19 cellular contexts compared by ENCODE assay signal in the genomic region with DNA sequence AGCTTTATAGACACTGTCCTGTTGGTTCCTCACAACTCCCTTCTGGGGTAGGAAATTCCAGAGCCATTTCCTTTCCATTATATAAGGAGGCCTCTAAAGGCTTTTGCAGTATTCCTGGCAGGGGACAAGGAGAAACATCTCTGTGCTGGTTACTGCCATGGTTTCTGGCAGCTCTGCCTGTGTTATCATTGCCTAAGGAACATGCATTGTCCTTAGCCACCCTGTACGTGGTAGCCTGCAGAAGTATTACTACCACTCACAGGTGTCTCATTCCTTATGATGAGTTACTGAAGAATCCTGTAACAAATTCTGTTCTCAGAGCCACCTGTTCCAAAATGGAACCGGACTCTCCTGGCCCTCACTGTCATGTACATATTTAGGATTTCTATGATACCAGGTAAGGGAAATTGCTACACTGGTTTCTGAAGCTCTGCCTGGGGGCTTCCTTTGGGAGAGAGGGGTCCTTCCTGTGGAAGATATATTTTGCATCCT. TPM values are rescaled to one million over a fixed set of nuclear protein-coding genes. Genes with fewer than 3 reads are reported as not detected.
DNase-seq lines count a peak whose midpoint lies in the region; ATAC-seq, FAIRE-seq and TF ChIP-seq lines count a peak whose summit lies in the region.
"Had no signal": no experiment of that assay in that cellular context is flagged by ENCODE, and none has a peak within 500 bp of the region (broad histone marks: within the 10 kb centered on the region; RNA-seq: fewer than 3 reads in every experiment).

No MANE protein-coding gene starts in this region.

- H3K79me2 ChIP-seq in MM.1S (ENCODE audit: low read length) = no peaks in the 10 kb centered on the region

- peaks cover 14% of the 10 kb centered on the region for H3K4me1 Mint-ChIP-seq in stimulated activated naive CD8-positive, alpha-beta T cell treated with anti-CD3 and anti-CD28 coated beads, Interleukin-15, amount 100 ng/mL, for 72 hours

- H3K27ac ChIP-seq in A549 = peak overlapping the region; percentile 29 to 85; a peak in 5 of 6 replicates
- H3K27ac ChIP-seq in MM.1S (ENCODE audit: low read length) = peak overlapping the region; percentile 97; the same call in 1 of the 2 replicates
- H3K27ac ChIP-seq in dorsolateral prefrontal cortex = peak overlapping the region in 35 of 59 donors; percentile 6 to 84 (median 68)
- H3K27ac ChIP-seq in subcutaneous abdominal adipose tissue (ENCODE audit: low read depth, low read length) = peak overlapping the region; percentile 70

- TF ChIP-seq CTCF in A549 (IDR thresholded peaks at IDR 0.05) (no peak), MM.1S (IDR thresholded peaks at IDR 0.05; ENCODE audit: low read length) (no peak), dorsolateral prefrontal cortex (IDR thresholded peaks at IDR 0.05 in 54 of 56, conservative IDR thresholded peaks at IDR 0.05 in 2 of 56; ENCODE audit: low read depth in 1 of 56, partially characterized antibody in 56 of 56) (no peak)

- H3K4me1 ChIP-seq in A549 (peaks cover 62% of the 10 kb centered on the region), MM.1S (ENCODE audit: low read length) (peaks cover 82% of the 10 kb centered on the region), subcutaneous abdominal adipose tissue (ENCODE audit: control insufficient read depth in 5 of 5, insufficient read depth in 5 of 5, low read length in 5 of 5) (peaks cover 13 to 68% (median 61%) of the 10 kb centered on the region in 5 donors)

- H3K27me3 ChIP-seq in MM.1S (replicated peaks; ENCODE audit: insufficient read depth, low read length) (no peaks in the 10 kb centered on the region), dorsolateral prefrontal cortex (no peaks in the 10 kb centered on the region), subcutaneous abdominal adipose tissue (ENCODE audit: control insufficient read depth in 5 of 5, insufficient read depth in 4 of 5, low read length in 5 of 5) (no peaks in the 10 kb centered on the region)
- H3K27me3 ChIP-seq: BE2C had no signal

- no peak for TF ChIP-seq POLR2A in A549 (IDR thresholded peaks at IDR 0.05; ENCODE audit: low read length)

- H3K9me3 ChIP-seq in A549 = no peaks in the 10 kb centered on the region
- H3K9me3 ChIP-seq in MM.1S (replicated peaks; ENCODE audit: insufficient read depth, low read length) = no peaks in the 10 kb centered on the region
- H3K9me3 ChIP-seq in subcutaneous abdominal adipose tissue (ENCODE audit: control insufficient read depth in 5 of 5, low read length in 5 of 5) = no peaks in the 10 kb centered on the region
- H3K9me3 ChIP-seq: BE2C had no signal

- no peak overlapping the region for H3K27ac Mint-ChIP-seq in stimulated activated naive CD8-positive, alpha-beta T cell treated with anti-CD3 and anti-CD28 coated beads, Interleukin-15, amount 100 ng/mL, for 72 hours
- H3K27ac Mint-ChIP-seq: CD4-positive, alpha-beta memory T cell had no signal

- intact Hi-C loops in dorsolateral prefrontal cortex (cut with DNase I) = no loop called here

- H3K36me3 ChIP-seq in MM.1S (replicated peaks; ENCODE audit: insufficient read depth, low read length) (no peaks in the 10 kb centered on the region), subcutaneous abdominal adipose tissue (ENCODE audit: control insufficient read depth in 5 of 5, insufficient read depth in 5 of 5, low read length in 5 of 5) (peaks cover 0 to 15% (median 10%) of the 10 kb centered on the region in 5 donors)

- H3K4me2 ChIP-seq in A549 = no peak overlapping the region
- no peak overlapping the region for H3K4me2 ChIP-seq in MM.1S (ENCODE audit: low read depth, low read length)

- TF ChIP-seq RAD21 in A549 (conservative IDR thresholded peaks at IDR 0.05 in 1 of 2, IDR thresholded peaks at IDR 0.05 in 1 of 2) = no peak

- H3F3A ChIP-seq in MM.1S (ENCODE audit: insufficient read depth, low read length) = peaks cover 55% of the 10 kb centered on the region

- no peak overlapping the region for H3K4me3 ChIP-seq in A549
- H3K4me3 ChIP-seq in MM.1S (ENCODE audit: low read length) = no peak overlapping the region
- H3K4me3 ChIP-seq in dorsolateral prefrontal cortex = no peak overlapping the region
- H3K4me3 ChIP-seq in subcutaneous abdominal adipose tissue (ENCODE audit: low read depth in 1 of 5, low read length in 5 of 5) = no peak overlapping the region

- no peaks in the 10 kb centered on the region for H4K20me1 ChIP-seq in MM.1S (ENCODE audit: insufficient read depth, low read length)

- H3K9me2 ChIP-seq in MM.1S (replicated peaks; ENCODE audit: insufficient read depth, low read length) = no peaks in the 10 kb centered on the region

- TF ChIP-seq EP300 in A549 (IDR thresholded peaks at IDR 0.05) = no peak

- no peak for FAIRE-seq in A549 (lab: Jason Lieb, UNC)
- FAIRE-seq: D721Med, HTR-8/SVneo had no signal

- POLR2A ChIA-PET in A549 (lab: Yijun Ruan, JAX) = interaction anchor here (3.3 kb wide), 1 partner anchor 99 kb away, joined by 22 read pairs; the partner anchor contains the start of gene ITGB5

- no peak for DNase-seq in A549 (ENCODE audit: low read depth in 1 of 2, low spot score in 1 of 2)
- DNase-seq in MM.1S = no peak
- no peak for DNase-seq in dorsolateral prefrontal cortex
- no peak for DNase-seq in stimulated activated naive CD8-positive, alpha-beta T cell treated with anti-CD3 and anti-CD28 coated beads, Interleukin-15, amount 100 ng/mL, for 72 hours
- DNase-seq in glomerular visceral epithelial cell (ENCODE audit: extremely low spot score) = no peak
- no peak for DNase-seq in D341Med (ENCODE audit: low spot score)
- DNase-seq: BE2C; CD4-positive, alpha-beta memory T cell; GF-D8; GOT3; NCI-H2107; NCI-H226; NCI-H526 treated with DMSO at 0.1 percent for 48 hours; NK-92 treated with Interleukin-12 subunit alpha and Interleukin-12 subunit beta, amount 100 ng/mL, for 24 hours; PC-3; Right ventricle myocardium superior had no signal

- no peaks in the 10 kb centered on the region for H3K27me3 Mint-ChIP-seq in stimulated activated naive CD8-positive, alpha-beta T cell treated with anti-CD3 and anti-CD28 coated beads, Interleukin-15, amount 100 ng/mL, for 72 hours
- H3K27me3 Mint-ChIP-seq: CD4-positive, alpha-beta memory T cell had no signal

- peak in 1 of 2 experiments; percentile 11; a peak in 2 of 6 replicates for ATAC-seq in A549
- ATAC-seq in stimulated activated naive CD8-positive, alpha-beta T cell treated with anti-CD3 and anti-CD28 coated beads, Interleukin-15, amount 100 ng/mL, for 72 hours = no peak
- ATAC-seq: PC-3 had no signal

- H3K4me3 Mint-ChIP-seq in stimulated activated naive CD8-positive, alpha-beta T cell treated with anti-CD3 and anti-CD28 coated beads, Interleukin-15, amount 100 ng/mL, for 72 hours = no peak overlapping the region
- H3K4me3 Mint-ChIP-seq: CD4-positive, alpha-beta memory T cell had no signal

- H3K9me3 Mint-ChIP-seq in stimulated activated naive CD8-positive, alpha-beta T cell treated with anti-CD3 and anti-CD28 coated beads, Interleukin-15, amount 100 ng/mL, for 72 hours = no peaks in the 10 kb centered on the region
- H3K9me3 Mint-ChIP-seq: CD4-positive, alpha-beta memory T cell had no signal

- WGBS in A549 (ENCODE audit: missing lambda C conversion rate) = 87% methylated on average over 2 of the region's 2 CpGs

- H3K9ac ChIP-seq in MM.1S (ENCODE audit: low read length) (no peak overlapping the region), subcutaneous abdominal adipose tissue (ENCODE audit: low read length in 5 of 5) (no peak overlapping the region)

- H2AFZ ChIP-seq in MM.1S (ENCODE audit: low read length) = no peak overlapping the region

- CTCF ChIA-PET in A549 (lab: Yijun Ruan, JAX) = interaction anchor here (0.6 to 13.7 kb wide), 20 partner anchors 8 to 184 kb away, joined by 3 to 205 read pairs (median 7); no protein-coding TSS in a partner anchor

TF ChIP-seq in A549, 52 proteins besides CTCF, POLR2A, EP300 and RAD21 (continues in another document):
- no peak for TF ChIP-seq RCOR1 (IDR thresholded peaks at IDR 0.05; ENCODE audit: low read depth, low read length)
- TF ChIP-seq, protein P1, sequence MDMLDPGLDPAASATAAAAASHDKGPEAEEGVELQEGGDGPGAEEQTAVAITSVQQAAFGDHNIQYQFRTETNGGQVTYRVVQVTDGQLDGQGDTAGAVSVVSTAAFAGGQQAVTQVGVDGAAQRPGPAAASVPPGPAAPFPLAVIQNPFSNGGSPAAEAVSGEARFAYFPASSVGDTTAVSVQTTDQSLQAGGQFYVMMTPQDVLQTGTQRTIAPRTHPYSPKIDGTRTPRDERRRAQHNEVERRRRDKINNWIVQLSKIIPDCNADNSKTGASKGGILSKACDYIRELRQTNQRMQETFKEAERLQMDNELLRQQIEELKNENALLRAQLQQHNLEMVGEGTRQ (IDR thresholded peaks at IDR 0.05) = no peak
- TF ChIP-seq SREBF2 (IDR thresholded peaks at IDR 0.05) = no peak
- TF ChIP-seq FOXS1 (CRISPR knock-in tag; IDR thresholded peaks at IDR 0.05) = no peak
- no peak for TF ChIP-seq HOXA7 (CRISPR knock-in tag; IDR thresholded peaks at IDR 0.05)
- no peak for TF ChIP-seq MAX (IDR thresholded peaks at IDR 0.05)

RNA-seq across cellular contexts. Expression of gene UMPS, which starts 58.0 kb away (rescaled TPM):
- polyA plus RNA-seq in A549 (2011; rRNA removed) = 54.2 and 64.4 TPM in 2 replicates
- polyA plus RNA-seq in A549 (2012; cell fraction: cytosol; rRNA removed) = 31.4 and 35.8 TPM in 2 replicates
- 18.6 and 34.3 TPM in 2 replicates for polyA plus RNA-seq in A549 (2012; cell fraction: nucleus; rRNA removed)
- 53.0 to 61.8 TPM (median 53.1 TPM) in 3 replicates for polyA plus RNA-seq in A549 (2017; fragmentation: RNase III; extraction: RNeasy Plus Mini Kit Qiagen cat#74134 plus additional on column Dnase treatment)
- 48.8 and 63.8 TPM in 2 replicates for polyA minus RNA-seq in A549 (2011; rRNA and poly(A)+ RNA removed)
- total RNA-seq in dorsolateral prefrontal cortex = 10 to 100 TPM; 14.1 to 35.7 (median 21.3) TPM
